ENCODE assay signal across 1 cellular context in the genomic region with DNA sequence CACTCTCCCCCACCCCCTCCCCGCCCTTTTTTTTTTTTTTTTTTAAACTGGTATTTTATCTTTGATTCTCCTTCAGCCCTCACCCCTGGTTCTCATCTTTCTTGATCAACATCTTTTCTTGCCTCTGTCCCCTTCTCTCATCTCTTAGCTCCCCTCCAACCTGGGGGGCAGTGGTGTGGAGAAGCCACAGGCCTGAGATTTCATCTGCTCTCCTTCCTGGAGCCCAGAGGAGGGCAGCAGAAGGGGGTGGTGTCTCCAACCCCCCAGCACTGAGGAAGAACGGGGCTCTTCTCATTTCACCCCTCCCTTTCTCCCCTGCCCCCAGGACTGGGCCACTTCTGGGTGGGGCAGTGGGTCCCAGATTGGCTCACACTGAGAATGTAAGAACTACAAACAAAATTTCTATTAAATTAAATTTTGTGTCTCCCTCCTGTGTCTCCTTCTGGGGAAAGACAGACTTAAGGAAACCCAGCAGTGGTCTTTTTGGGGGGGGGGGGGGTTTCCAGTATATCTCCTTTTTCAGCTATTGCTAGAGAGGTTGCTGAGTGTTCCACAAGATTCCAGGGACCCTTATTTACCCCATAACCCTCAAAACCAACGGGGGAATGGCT.
TF ChIP-seq lines count a peak whose summit lies in the region.

No MANE protein-coding gene starts in this region.

TF ChIP-seq in H1, 55 proteins besides CTCF, POLR2A, EP300 and RAD21:
- no peak for TF ChIP-seq RNF2 (IDR thresholded peaks at IDR 0.05; ENCODE audit: borderline replicate concordance, low read depth, low read length, missing control alignments, poor library complexity, severe bottlenecking)
- TF ChIP-seq SIX5 (IDR thresholded peaks at IDR 0.05; ENCODE audit: low read depth, low read length): 0 out of 2 replicates have a peak, but pooled peaks have one; percentile 1
- TF ChIP-seq SP1 (IDR thresholded peaks at IDR 0.05; ENCODE audit: low read depth, low read length): peak; percentile 13; the same call in 1 of the 2 replicates
TF ChIP-seq in H1: peak in this region for 2.
